10 cellular contexts compared by ENCODE assay signal in the genomic region with DNA sequence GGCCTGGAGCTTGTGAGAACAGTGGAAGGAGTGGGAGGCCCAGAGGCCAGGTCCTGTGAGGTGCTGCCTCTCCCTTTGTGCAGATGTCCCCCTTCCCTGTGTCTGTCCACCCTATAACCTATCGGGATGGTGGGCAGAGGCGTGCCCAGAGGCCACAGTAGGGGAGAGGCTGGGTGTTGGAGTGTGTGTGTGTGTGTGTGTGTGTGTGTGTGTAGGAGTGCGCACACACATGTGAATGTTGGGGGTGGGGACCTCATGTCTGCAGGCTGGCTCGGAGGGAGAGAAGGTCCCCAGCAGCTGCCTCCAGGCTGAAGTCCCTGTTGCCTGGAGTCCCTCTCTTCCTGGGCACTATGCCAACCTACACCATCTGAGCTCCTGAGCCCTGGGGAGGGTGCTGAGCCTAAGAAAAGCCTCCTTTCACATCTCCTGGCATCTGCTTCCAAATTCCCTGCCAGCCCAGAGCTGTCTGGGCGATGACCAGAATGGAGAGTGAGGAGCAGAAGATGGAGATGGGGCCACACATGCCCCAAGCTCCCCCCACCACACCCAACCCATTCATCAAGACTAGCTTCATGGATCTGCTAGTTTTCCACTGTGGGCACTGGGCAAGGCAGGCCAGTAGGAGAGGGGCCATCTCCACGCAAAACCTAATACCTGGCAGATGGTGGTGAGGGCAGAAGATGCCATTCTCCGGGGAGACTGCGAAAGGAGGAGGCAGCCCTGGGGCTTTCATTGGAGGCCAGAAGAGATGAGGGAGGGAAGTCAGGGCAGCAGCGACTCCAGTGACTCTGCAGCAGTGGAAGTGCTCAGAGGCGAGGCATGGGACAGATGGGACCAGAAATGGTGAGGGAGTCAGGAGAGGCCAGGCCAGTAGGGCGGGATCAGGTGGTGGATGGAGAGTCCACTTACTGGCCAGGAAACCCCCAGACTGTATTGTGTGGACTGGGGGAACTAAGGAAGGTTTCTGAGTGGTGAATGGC. TPM values are rescaled to one million over a fixed set of nuclear protein-coding genes. Genes with fewer than 3 reads are reported as not detected.
DNase-seq lines count a peak whose midpoint lies in the region; ATAC-seq and TF ChIP-seq lines count a peak whose summit lies in the region.
"Had no signal": no experiment of that assay in that cellular context is flagged by ENCODE, and none has a peak within 500 bp of the region (broad histone marks: within the 10 kb centered on the region; RNA-seq: fewer than 3 reads in every experiment).

No MANE protein-coding gene starts in this region.

- no peak overlapping the region for H3K4me3 ChIP-seq in cardiac muscle cell

- no peaks in the 10 kb centered on the region for H3K9me3 Mint-ChIP-seq in activated T-helper 2 cell treated with anti-CD3 and anti-CD28 coated beads, Interferon-gamma antibody, Interleukin-2, Interleukin-4, amounts not matched to agents 10 μg/mL and 5 μg/mL and 100 μg/mL, durations not matched to agents 14 hours and 24 hours and 36 hours
- H3K9me3 Mint-ChIP-seq in activated CD8-positive, alpha-beta memory T cell treated with anti-CD3 and anti-CD28 coated beads, Interleukin-2, amount 10 ng/mL, durations not matched to agents 7 days and 5 days (ENCODE audit: low read depth): no peaks in the 10 kb centered on the region
- H3K9me3 Mint-ChIP-seq: natural killer cell had no signal

- H3K9me3 ChIP-seq in cardiac muscle cell (ENCODE audit: low read depth): no peaks in the 10 kb centered on the region

- no peaks in the 10 kb centered on the region for H3K36me3 Mint-ChIP-seq in activated T-helper 2 cell treated with anti-CD3 and anti-CD28 coated beads, Interferon-gamma antibody, Interleukin-2, Interleukin-4, amounts not matched to agents 10 μg/mL and 5 μg/mL and 100 μg/mL, durations not matched to agents 14 hours and 24 hours and 36 hours (ENCODE audit: low read depth)
- no peaks in the 10 kb centered on the region for H3K36me3 Mint-ChIP-seq in activated CD8-positive, alpha-beta memory T cell treated with anti-CD3 and anti-CD28 coated beads, Interleukin-2, amount 10 ng/mL, durations not matched to agents 7 days and 5 days
- H3K36me3 Mint-ChIP-seq: natural killer cell had no signal

- no peaks in the 10 kb centered on the region for H3K36me3 ChIP-seq in cardiac muscle cell

- no peak overlapping the region for H3K27ac Mint-ChIP-seq in activated T-helper 2 cell treated with anti-CD3 and anti-CD28 coated beads, Interferon-gamma antibody, Interleukin-2, Interleukin-4, amounts not matched to agents 10 μg/mL and 5 μg/mL and 100 μg/mL, durations not matched to agents 14 hours and 24 hours and 36 hours
- H3K27ac Mint-ChIP-seq in activated CD8-positive, alpha-beta memory T cell treated with anti-CD3 and anti-CD28 coated beads, Interleukin-2, amount 10 ng/mL, durations not matched to agents 7 days and 5 days: no peak overlapping the region
- H3K27ac Mint-ChIP-seq: natural killer cell had no signal

- H3K4me3 Mint-ChIP-seq in activated T-helper 2 cell treated with anti-CD3 and anti-CD28 coated beads, Interferon-gamma antibody, Interleukin-2, Interleukin-4, amounts not matched to agents 10 μg/mL and 5 μg/mL and 100 μg/mL, durations not matched to agents 14 hours and 24 hours and 36 hours (ENCODE audit: low read depth): no peak overlapping the region
- H3K4me3 Mint-ChIP-seq in activated CD8-positive, alpha-beta memory T cell treated with anti-CD3 and anti-CD28 coated beads, Interleukin-2, amount 10 ng/mL, durations not matched to agents 7 days and 5 days: no peak overlapping the region
- H3K4me3 Mint-ChIP-seq: natural killer cell had no signal

- H3K27ac ChIP-seq in cardiac muscle cell: peak overlapping the region; percentile 84

- no peaks in the 10 kb centered on the region for H3K27me3 ChIP-seq in cardiac muscle cell

- peaks cover 46% of the 10 kb centered on the region for H3K4me1 ChIP-seq in cardiac muscle cell (ENCODE audit: low read depth)

- no peaks in the 10 kb centered on the region for H3K27me3 Mint-ChIP-seq in activated T-helper 2 cell treated with anti-CD3 and anti-CD28 coated beads, Interferon-gamma antibody, Interleukin-2, Interleukin-4, amounts not matched to agents 10 μg/mL and 5 μg/mL and 100 μg/mL, durations not matched to agents 14 hours and 24 hours and 36 hours (ENCODE audit: low read depth)
- peaks cover 5% of the 10 kb centered on the region for H3K27me3 Mint-ChIP-seq in activated CD8-positive, alpha-beta memory T cell treated with anti-CD3 and anti-CD28 coated beads, Interleukin-2, amount 10 ng/mL, durations not matched to agents 7 days and 5 days

- CTCF ChIA-PET in activated CD8-positive, alpha-beta memory T cell treated with anti-CD3 and anti-CD28 coated beads, Interleukin-2, amount 10 ng/mL, durations not matched to agents 7 days and 5 days (lab: Charles Lee): no interaction called here

- intact Hi-C loops in Right ventricle myocardium inferior (cut with DNase I): no loop called here
- intact Hi-C loops in activated T-helper 2 cell treated with anti-CD3 and anti-CD28 coated beads, Interferon-gamma antibody, Interleukin-2, Interleukin-4, amounts not matched to agents 10 μg/mL and 5 μg/mL and 100 μg/mL, durations not matched to agents 14 hours and 24 hours and 36 hours (cut with micrococcal nuclease): no loop called here

- TF ChIP-seq CTCF in cardiac muscle cell (IDR thresholded peaks at IDR 0.05; ENCODE audit: low read depth, low read length): no peak

- in situ Hi-C loops in SK-MEL-5 (cut with HindIII; ENCODE audit: low pct_unique_long_range_greater_than_20kb, low sequenced_read_pairs): no loop called here

- ATAC-seq in Right ventricle myocardium inferior: no peak
- ATAC-seq in HG02973 (IDR thresholded peaks at IDR 0.05; ENCODE audit: unreplicated experiment): no peak
- ATAC-seq in HG03442 (IDR thresholded peaks at IDR 0.05; ENCODE audit: unreplicated experiment): no peak
- ATAC-seq in activated CD8-positive, alpha-beta memory T cell treated with anti-CD3 and anti-CD28 coated beads, Interleukin-2, amount 10 ng/mL, durations not matched to agents 7 days and 5 days: no peak
- ATAC-seq: natural killer cell had no signal

- DNase-seq in cardiac muscle cell (ENCODE audit: low read depth in 1 of 2, low spot score in 1 of 2) (no peak), Right ventricle myocardium inferior (ENCODE audit: missing footprints) (no peak), SK-MEL-5 (ENCODE audit: low read depth, low spot score) (peak; percentile 58), medulla oblongata (ENCODE audit: extremely low spot score) (peak; percentile 92)
- no peak for DNase-seq in activated T-helper 2 cell treated with anti-CD3 and anti-CD28 coated beads, Interferon-gamma antibody, Interleukin-2, Interleukin-4, amounts not matched to agents 10 μg/mL and 5 μg/mL and 100 μg/mL, durations not matched to agents 14 hours and 24 hours and 36 hours (ENCODE audit: low spot score)
- DNase-seq in activated CD8-positive, alpha-beta memory T cell treated with anti-CD3 and anti-CD28 coated beads, Interleukin-2, amount 10 ng/mL, durations not matched to agents 7 days and 5 days: no peak
- DNase-seq: activated CD8-positive, alpha-beta memory T cell treated with anti-CD3 and anti-CD28 coated beads, Interleukin-2, amount 50 U/mL, for 4 hours; natural killer cell had no signal

- no peaks in the 10 kb centered on the region for H3K4me1 Mint-ChIP-seq in activated T-helper 2 cell treated with anti-CD3 and anti-CD28 coated beads, Interferon-gamma antibody, Interleukin-2, Interleukin-4, amounts not matched to agents 10 μg/mL and 5 μg/mL and 100 μg/mL, durations not matched to agents 14 hours and 24 hours and 36 hours (ENCODE audit: low read depth)
- no peaks in the 10 kb centered on the region for H3K4me1 Mint-ChIP-seq in activated CD8-positive, alpha-beta memory T cell treated with anti-CD3 and anti-CD28 coated beads, Interleukin-2, amount 10 ng/mL, durations not matched to agents 7 days and 5 days

RNA-seq across cellular contexts. Expression of a gene that starts 20.3 kb away (rescaled TPM):
- total RNA-seq in cardiac muscle cell: 2.9 and 6.2 TPM in 2 replicates
- 3.1 and 3.5 TPM in 2 replicates for polyA plus RNA-seq in cardiac muscle cell
- total RNA-seq in Right ventricle myocardium inferior: 4.5 TPM
- not detected in 2 replicates for total RNA-seq in SK-MEL-5 (2014; rRNA removed; shearing (Covaris generic))
- not detected in 2 replicates for polyA plus RNA-seq in SK-MEL-5 (2015; cell fraction: cytosol; rRNA removed)
- not detected in 2 replicates for polyA plus RNA-seq in SK-MEL-5 (2015; cell fraction: nucleus; rRNA removed)
- total RNA-seq in activated T-helper 2 cell treated with anti-CD3 and anti-CD28 coated beads, Interferon-gamma antibody, Interleukin-2, Interleukin-4, amounts not matched to agents 10 μg/mL and 5 μg/mL and 100 μg/mL, durations not matched to agents 14 hours and 24 hours and 36 hours: not detected in 2 replicates
- total RNA-seq in activated CD8-positive, alpha-beta memory T cell treated with anti-CD3 and anti-CD28 coated beads, Interleukin-2, amount 10 ng/mL, durations not matched to agents 7 days and 5 days: not detected
- total RNA-seq: natural killer cell had no signal

RNA-seq across cellular contexts. Expression of a gene that starts 51.3 kb away (rescaled TPM):
- 11.2 and 21.4 TPM in 2 replicates for total RNA-seq in cardiac muscle cell
- polyA plus RNA-seq in cardiac muscle cell: 4.2 and 7.2 TPM in 2 replicates
- total RNA-seq in Right ventricle myocardium inferior: 20.3 TPM
- total RNA-seq in SK-MEL-5 (2014; rRNA removed; shearing (Covaris generic)): 110 and 113 TPM in 2 replicates
- 190 and 222 TPM in 2 replicates for polyA plus RNA-seq in SK-MEL-5 (2015; cell fraction: cytosol; rRNA removed)
- 29.5 and 36.4 TPM in 2 replicates for polyA plus RNA-seq in SK-MEL-5 (2015; cell fraction: nucleus; rRNA removed)
- 11.1 and 11.8 TPM in 2 replicates for total RNA-seq in activated T-helper 2 cell treated with anti-CD3 and anti-CD28 coated beads, Interferon-gamma antibody, Interleukin-2, Interleukin-4, amounts not matched to agents 10 μg/mL and 5 μg/mL and 100 μg/mL, durations not matched to agents 14 hours and 24 hours and 36 hours
- 10 to 100 TPM; 16.3 to 17.2 TPM for total RNA-seq in activated CD8-positive, alpha-beta memory T cell treated with anti-CD3 and anti-CD28 coated beads, Interleukin-2, amount 10 ng/mL, durations not matched to agents 7 days and 5 days

Comparison
In these comparisons a context has a peak if more than half of its experiments do, and no peak if none do; other contexts are left out.
1. DNase-seq: peak in SK-MEL-5 (single experiment) and medulla oblongata (single experiment); none in cardiac muscle cell (0 of 2), Right ventricle myocardium inferior (single experiment), activated T-helper 2 cell treated with anti-CD3 and anti-CD28 coated beads, Interferon-gamma antibody, Interleukin-2, Interleukin-4, amounts not matched to agents 10 μg/mL and 5 μg/mL and 100 μg/mL, durations not matched to agents 14 hours and 24 hours and 36 hours (single experiment) and activated CD8-positive, alpha-beta memory T cell treated with anti-CD3 and anti-CD28 coated beads, Interleukin-2, amount 10 ng/mL, durations not matched to agents 7 days and 5 days (single experiment).